In genomic region chr3:69871868-69872267, GRCh38 we compare ENCODE assay signal across 27 cellular contexts.
"Had no signal": no experiment of that assay in that cellular context is flagged by ENCODE, and none has a peak within 500 bp of the region (broad histone marks: within the 10 kb centered on the region; RNA-seq: fewer than 3 reads in every experiment).

No MANE protein-coding gene starts in this region.

- H3K4me3 ChIP-seq: breast epithelium, gastroesophageal sphincter, lower lobe of right lung, skin epidermis, thoracic aorta had no signal

- H3K9me3 ChIP-seq: breast epithelium, gastroesophageal sphincter, lower lobe of right lung, thoracic aorta had no signal

- FAIRE-seq: colon, urothelium cell line had no signal

- H3K27ac ChIP-seq: breast epithelium, lower lobe of right lung, skin epidermis, thoracic aorta had no signal

- ATAC-seq: activated CD4-positive, alpha-beta T cell treated with anti-CD3 and anti-CD28 coated beads for 36 hours; activated CD8-positive, alpha-beta memory T cell treated with anti-CD3 and anti-CD28 coated beads, Interleukin-2, amount 10 ng/mL, durations not matched to agents 7 days and 5 days; activated CD8-positive, alpha-beta T cell treated with anti-CD3 and anti-CD28 coated beads, Interleukin-2, amount 10 ng/mL, durations not matched to agents 7 days and 5 days; activated naive CD4-positive, alpha-beta T cell treated with anti-CD3 and anti-CD28 coated beads, Interleukin-2, amount 50 U/mL, for 72 hours; gastroesophageal sphincter; lower lobe of right lung; natural killer cell; sciatic nerve; stimulated activated effector memory CD8-positive, alpha-beta T cell treated with anti-CD3 and anti-CD28 coated beads, Interleukin-12 subunit alpha, Interleukin-12 subunit beta, amount 100 ng/mL, for 72 hours had no signal

- DNase-seq: activated B cell treated with CpG ODN at 0.5 μM for 24 hours; activated CD4-positive, alpha-beta T cell treated with anti-CD3 and anti-CD28 coated beads for 36 hours; activated CD8-positive, alpha-beta memory T cell treated with anti-CD3 and anti-CD28 coated beads, Interleukin-2, amount 10 ng/mL, durations not matched to agents 7 days and 5 days; activated CD8-positive, alpha-beta T cell treated with anti-CD3 and anti-CD28 coated beads, Interleukin-2, amount 10 ng/mL, durations not matched to agents 7 days and 5 days; activated naive CD4-positive, alpha-beta T cell; activated T-cell treated with anti-CD3 and anti-CD28 coated beads, Interleukin-2, amount 50 U/mL, for 48 hours; effector CD8-positive, alpha-beta T cell; hypothalamus; immature natural killer cell; kidney; lower lobe of right lung; mesenchymal stem cell; natural killer cell; posterior cingulate gyrus; stimulated activated CD4-positive, alpha-beta T cell treated with anti-CD3 and anti-CD28 coated beads, Interleukin-12 subunit alpha, Interleukin-12 subunit beta, amount 100 ng/mL, for 4 hours; stimulated activated CD4-positive, alpha-beta T cell treated with anti-CD3 and anti-CD28 coated beads, Interleukin-4, amount 100 ng/mL, for 1 hour; T-helper 9 cell; trophoblast cell had no signal

- H3K4me1 ChIP-seq: breast epithelium, lower lobe of right lung had no signal
